Comparison of ENCODE assay signal across 8 cellular contexts in genomic region chr16:89216315-89217137, GRCh38. TPM values are rescaled to one million over a fixed set of nuclear protein-coding genes. Genes with fewer than 3 reads are reported as not detected.
A peak's percentile ranks its signal among the peaks of the same experiment; 100 is the strongest.
DNase-seq lines count a peak whose midpoint lies in the region; ATAC-seq and FAIRE-seq lines count a peak whose summit lies in the region.

No MANE protein-coding gene starts in this region.

- peak overlapping the region; percentile 83; the same call in 1 of the 2 replicates for H3K27ac ChIP-seq in SJSA1

- peak overlapping the region; percentile 35 to 52 for H3K27ac Mint-ChIP-seq in stimulated activated naive CD8-positive, alpha-beta T cell treated with anti-CD3 and anti-CD28 coated beads, Interleukin-15, amount 100 ng/mL, for 72 hours

- H3K27me3 Mint-ChIP-seq in stimulated activated naive CD8-positive, alpha-beta T cell treated with anti-CD3 and anti-CD28 coated beads, Interleukin-15, amount 100 ng/mL, for 72 hours, result no peaks in the 10 kb centered on the region

- peaks cover 28% of the 10 kb centered on the region for H3K36me3 ChIP-seq in SJSA1
- peaks cover 11% of the 10 kb centered on the region for H3K36me3 ChIP-seq in neuron (ENCODE audit: insufficient read depth, low read length)

- H3K4me3 ChIP-seq in SJSA1 (peak overlapping the region; percentile 90), neuron (ENCODE audit: low read length) (peak overlapping the region; percentile 65)

- H3K4me3 Mint-ChIP-seq in stimulated activated naive CD8-positive, alpha-beta T cell treated with anti-CD3 and anti-CD28 coated beads, Interleukin-15, amount 100 ng/mL, for 72 hours, result peak overlapping the region; percentile 95 to 97

- no peaks in the 10 kb centered on the region for H3K9me3 Mint-ChIP-seq in stimulated activated naive CD8-positive, alpha-beta T cell treated with anti-CD3 and anti-CD28 coated beads, Interleukin-15, amount 100 ng/mL, for 72 hours

- peak; percentile 81 for ATAC-seq in stimulated activated naive CD8-positive, alpha-beta T cell treated with anti-CD3 and anti-CD28 coated beads, Interleukin-15, amount 100 ng/mL, for 72 hours
- no peak for ATAC-seq in HG03354 (IDR thresholded peaks at IDR 0.05; ENCODE audit: poor library complexity, severe bottlenecking, unreplicated experiment)

- H3K9me3 ChIP-seq in SJSA1 (replicated peaks), result no peaks in the 10 kb centered on the region
- H3K9me3 ChIP-seq in neuron (ENCODE audit: low read length), result no peaks in the 10 kb centered on the region

- no peaks in the 10 kb centered on the region for H3K27me3 ChIP-seq in SJSA1 (replicated peaks)
- H3K27me3 ChIP-seq in neuron (ENCODE audit: insufficient read depth, low read length), result no peaks in the 10 kb centered on the region

- peak overlapping the region; percentile 75 for H2AFZ ChIP-seq in neuron (ENCODE audit: low read depth, low read length)

- DNase-seq in G401 (ENCODE audit: low spot score) (peak; percentile 93), KG1 (lab: John Stamatoyannopoulos, UW) (peak; percentile 65), SJSA1 (ENCODE audit: low read depth in 1 of 2, low spot score in 2 of 2) (peak; percentile 70 to 71), frontal cortex (ENCODE audit: low spot score in 2 of 2) (peak; percentile 74 to 80)
- peak; percentile 82 for DNase-seq in activated naive CD4-positive, alpha-beta T cell treated with Interleukin-2 at 50 U/mL for 16 hours
- DNase-seq in stimulated activated naive CD8-positive, alpha-beta T cell treated with anti-CD3 and anti-CD28 coated beads, Interleukin-15, amount 100 ng/mL, for 72 hours, result peak; percentile 74 to 77

- H3K4me1 ChIP-seq in SJSA1 (replicated peaks) (peaks cover 11% of the 10 kb centered on the region), neuron (ENCODE audit: insufficient read depth, low read length) (peaks cover 8% of the 10 kb centered on the region)

- peaks cover 18% of the 10 kb centered on the region for H3K4me1 Mint-ChIP-seq in stimulated activated naive CD8-positive, alpha-beta T cell treated with anti-CD3 and anti-CD28 coated beads, Interleukin-15, amount 100 ng/mL, for 72 hours

- no peak for FAIRE-seq in frontal cortex (lab: Jason Lieb, UNC)

- in situ Hi-C loops in G401 (cut with HindIII; ENCODE audit: low sequenced_read_pairs), result no loop called here

RNA-seq across cellular contexts. Expression of gene ZNF778, which starts 1.0 kb away (rescaled TPM):
- total RNA-seq in G401 (2014; rRNA removed; shearing (Covaris generic)), result 8.3 and 23.0 TPM in 2 replicates
- 3.2 and 13.1 TPM in 2 replicates for total RNA-seq in SJSA1 (2014; rRNA removed; shearing (Covaris generic))
- 14.7 TPM for total RNA-seq in frontal cortex

RNA-seq across cellular contexts. Expression of gene SLC22A31, which starts 16.2 kb away (rescaled TPM):
- total RNA-seq in G401 (2014; rRNA removed; shearing (Covaris generic)), result 0.55 and 1.5 TPM in 2 replicates
- not detected in 2 replicates for total RNA-seq in SJSA1 (2014; rRNA removed; shearing (Covaris generic))
- not detected for total RNA-seq in frontal cortex

RNA-seq across cellular contexts. Expression of gene CDH15, which starts 45.0 kb away (rescaled TPM):
- 0.37 TPM in 2 replicates for total RNA-seq in G401 (2014; rRNA removed; shearing (Covaris generic))
- total RNA-seq in SJSA1 (2014; rRNA removed; shearing (Covaris generic)), result 0.05 TPM in 1 of 2 replicates, not detected in the other
- 0.41 TPM for total RNA-seq in frontal cortex
